In the genomic region with DNA sequence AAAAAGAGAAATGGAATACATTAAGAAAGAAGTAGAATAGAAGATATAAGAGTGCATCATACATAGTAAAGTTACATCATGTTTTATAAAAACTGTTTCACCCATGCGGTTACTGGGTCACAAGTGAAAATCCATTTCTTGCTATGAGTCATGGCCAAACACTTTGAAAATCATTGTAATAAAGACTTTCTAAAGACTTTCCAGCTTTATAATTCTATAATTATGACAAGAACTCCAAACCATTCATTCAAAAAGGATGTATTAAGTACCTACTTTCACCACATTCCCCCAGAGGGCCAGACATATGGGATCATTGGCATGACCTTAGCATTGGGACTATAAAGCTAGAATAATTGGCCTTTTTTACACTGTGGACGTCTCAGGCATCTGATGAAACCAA, we compare ENCODE assay signal across 11 cellular contexts. TPM values are rescaled to one million over a fixed set of nuclear protein-coding genes. Genes with fewer than 3 reads are reported as not detected.
DNase-seq lines count a peak whose midpoint lies in the region; ATAC-seq and TF ChIP-seq lines count a peak whose summit lies in the region.
"Had no signal": no experiment of that assay in that cellular context is flagged by ENCODE, and none has a peak within 500 bp of the region (broad histone marks: within the 10 kb centered on the region; RNA-seq: fewer than 3 reads in every experiment).

No MANE protein-coding gene starts in this region.

- no peaks in the 10 kb centered on the region for H3K27me3 ChIP-seq in MG63
- peaks cover 0 to 28% of the 10 kb centered on the region in 2 donors for H3K27me3 ChIP-seq in tibial artery
- H3K27me3 ChIP-seq: testis had no signal

- H3K27ac ChIP-seq in tibial artery: no peak overlapping the region
- H3K27ac ChIP-seq: testis had no signal

- H3K4me3 ChIP-seq in MG63: no peak overlapping the region
- H3K4me3 ChIP-seq in astrocyte of the spinal cord (ENCODE audit: low read depth, low read length): no peak overlapping the region
- no peak overlapping the region for H3K4me3 ChIP-seq in tibial artery
- H3K4me3 ChIP-seq: testis had no signal

- no peak overlapping the region for H3K4me3 Mint-ChIP-seq in T-helper 17 cell
- H3K4me3 Mint-ChIP-seq: central memory CD8-positive, alpha-beta T cell had no signal

- in situ Hi-C loops in astrocyte of the spinal cord (cut with HindIII; ENCODE audit: low sequenced_read_pairs): no loop called here

- H3K36me3 ChIP-seq in MG63 (no peaks in the 10 kb centered on the region), tibial artery (no peaks in the 10 kb centered on the region)

- intact Hi-C loops in cardiac septum (cut with DNase I): no loop called here
- intact Hi-C loops in tibial artery (cut with DNase I; ENCODE audit: low total_unique reads): no loop called here

- H3K27me3 Mint-ChIP-seq in T-helper 17 cell: peaks cover 18% of the 10 kb centered on the region
- H3K27me3 Mint-ChIP-seq: central memory CD8-positive, alpha-beta T cell had no signal

- H3K9me3 ChIP-seq in MG63 (no peaks in the 10 kb centered on the region), T-helper 17 cell (ENCODE audit: control insufficient read depth, low read length, poor library complexity, severe bottlenecking) (no peaks in the 10 kb centered on the region), tibial artery (no peaks in the 10 kb centered on the region)
- H3K9me3 ChIP-seq: testis had no signal

- no peaks in the 10 kb centered on the region for H3K36me3 Mint-ChIP-seq in T-helper 17 cell (ENCODE audit: low read depth)

- H3K27ac Mint-ChIP-seq in T-helper 17 cell: no peak overlapping the region

- TF ChIP-seq CTCF in astrocyte of the spinal cord (IDR thresholded peaks at IDR 0.05; ENCODE audit: low read depth, low read length): no peak
- no peak for TF ChIP-seq CTCF in tibial artery (IDR thresholded peaks at IDR 0.05)

- DNase-seq in ELR (ENCODE audit: low read depth): peak; percentile 92
- peak; percentile 61 for DNase-seq in MG63
- DNase-seq in astrocyte of the spinal cord (ENCODE audit: low read depth, low spot score): peak; percentile 86
- DNase-seq in non-pigmented ciliary epithelial cell (ENCODE audit: low read depth): peak; percentile 67
- DNase-seq in T-helper 17 cell: no peak
- no peak for DNase-seq in cardiac septum (ENCODE audit: low spot score)
- DNase-seq in tibial artery: no peak
- no peak for DNase-seq in activated CD4-positive, alpha-beta T cell treated with anti-CD3 and anti-CD28 coated beads for 4 hours
- DNase-seq: testis had no signal

- peaks cover 9% of the 10 kb centered on the region for H3K4me1 Mint-ChIP-seq in T-helper 17 cell

- H3K4me1 ChIP-seq in tibial artery: peaks cover 0 to 18% (median 12%) of the 10 kb centered on the region in 4 donors

- ATAC-seq in T-helper 17 cell: no peak

RNA-seq across cellular contexts. Expression of gene SKIC8, which starts 3.2 kb away (rescaled TPM):
- 188 and 259 TPM in 2 replicates for total RNA-seq in MG63 (2014; rRNA removed; shearing (Covaris generic); ENCODE audit: low replicate concordance)
- total RNA-seq in T-helper 17 cell: 10 to 100 TPM; 24.3 to 24.4 TPM
- 33.3 TPM for total RNA-seq in cardiac septum

RNA-seq across cellular contexts. Expression of gene CRABP1, which starts 37.6 kb away (rescaled TPM):
- total RNA-seq in MG63 (2014; rRNA removed; shearing (Covaris generic); ENCODE audit: low replicate concordance): not detected in 2 replicates
- total RNA-seq in T-helper 17 cell: not detected
- not detected for total RNA-seq in cardiac septum
- total RNA-seq: OCI-LY7 had no signal

RNA-seq across cellular contexts. Expression of gene DNAJA4, which starts 38.2 kb away (rescaled TPM):
- total RNA-seq in MG63 (2014; rRNA removed; shearing (Covaris generic); ENCODE audit: low replicate concordance): not detected in 2 replicates
- 10 to 100 TPM; 28.0 to 30.3 TPM for total RNA-seq in T-helper 17 cell
- total RNA-seq in cardiac septum: 150 TPM
- total RNA-seq: OCI-LY7 had no signal

Comparison
In these comparisons a context has a peak if more than half of its experiments do, and no peak if none do; other contexts are left out.
1. DNase-seq: peak in ELR (single experiment), MG63 (single experiment), astrocyte of the spinal cord (single experiment) and non-pigmented ciliary epithelial cell (single experiment); none in T-helper 17 cell (0 of 3), cardiac septum (single experiment), tibial artery (0 of 2) and activated CD4-positive, alpha-beta T cell treated with anti-CD3 and anti-CD28 coated beads for 4 hours (0 of 2).
2. RNA of gene DNAJA4, which starts 38.2 kb away (total RNA-seq): 150 TPM in cardiac septum (single experiment) and 28.0 to 30.3 TPM in T-helper 17 cell; not detected in MG63; every median in the first group is over 10 times any median in the second.